In the genomic region with DNA sequence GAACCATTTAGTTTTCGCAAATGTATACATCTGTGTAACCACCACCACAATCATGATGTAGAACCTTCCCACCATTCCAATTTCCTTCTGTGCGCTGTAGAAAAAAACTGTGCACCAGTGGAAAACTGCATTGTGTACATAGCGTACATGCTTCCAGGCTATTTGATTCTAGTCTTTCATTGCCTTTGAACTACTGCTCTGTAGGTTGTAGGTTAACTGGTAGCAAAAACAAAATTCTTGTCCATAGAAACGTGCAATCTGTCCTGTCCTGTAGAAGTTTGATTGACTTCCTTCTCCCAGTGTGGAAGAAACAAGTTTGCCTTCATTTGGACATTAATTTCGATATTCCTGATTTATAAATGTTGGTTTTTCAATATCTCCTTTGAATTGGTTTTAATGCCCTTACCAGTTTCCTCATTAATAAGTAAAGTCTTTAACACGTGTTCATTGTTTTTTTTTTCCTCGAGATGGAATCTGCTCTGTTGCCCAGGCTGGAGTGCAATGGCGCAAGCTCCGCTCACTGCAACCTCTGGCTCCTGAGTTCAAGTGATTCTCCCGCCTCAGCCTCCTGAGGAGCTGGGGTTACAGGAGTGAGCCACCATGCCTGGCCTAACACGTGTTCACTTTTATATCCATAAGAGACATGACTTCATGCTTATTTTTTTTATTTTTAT, we compare ENCODE assay signal across 1 cellular context.
A peak's percentile ranks its signal among the peaks of the same experiment; 100 is the strongest.
TF ChIP-seq lines count a peak whose summit lies in the region.

No MANE protein-coding gene starts in this region.

TF ChIP-seq in HepG2, 621 proteins besides CTCF, POLR2A, EP300 and RAD21 (continued from another document and continues in another):
- TF ChIP-seq, protein P1, sequence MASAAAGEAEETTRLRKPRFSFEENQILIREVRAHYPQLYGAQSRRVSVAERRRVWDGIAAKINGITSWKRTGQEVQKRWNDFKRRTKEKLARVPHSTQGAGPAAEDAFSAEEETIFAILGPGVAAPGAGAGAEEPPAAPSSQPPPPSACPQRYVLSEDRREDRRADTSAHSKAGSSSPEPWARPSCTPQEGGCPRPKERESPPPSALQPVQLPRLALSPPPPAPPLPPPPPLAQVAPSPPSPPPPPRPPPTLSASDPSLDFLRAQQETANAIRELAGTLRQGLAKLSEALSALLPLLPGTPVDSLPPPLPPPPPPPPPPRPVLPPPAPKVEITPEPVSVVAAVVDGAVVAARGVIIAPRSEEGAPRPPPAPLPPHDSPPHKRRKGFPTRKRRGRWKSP (CRISPR knock-in tag; IDR thresholded peaks at IDR 0.05) = 0 out of 2 replicates have a peak, but pooled peaks have one; percentile 59
- TF ChIP-seq, protein P2, sequence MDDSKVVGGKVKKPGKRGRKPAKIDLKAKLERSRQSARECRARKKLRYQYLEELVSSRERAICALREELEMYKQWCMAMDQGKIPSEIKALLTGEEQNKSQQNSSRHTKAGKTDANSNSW (CRISPR knock-in tag; IDR thresholded peaks at IDR 0.05; ENCODE audit: borderline replicate concordance) = no peak
- TF ChIP-seq, protein P3, sequence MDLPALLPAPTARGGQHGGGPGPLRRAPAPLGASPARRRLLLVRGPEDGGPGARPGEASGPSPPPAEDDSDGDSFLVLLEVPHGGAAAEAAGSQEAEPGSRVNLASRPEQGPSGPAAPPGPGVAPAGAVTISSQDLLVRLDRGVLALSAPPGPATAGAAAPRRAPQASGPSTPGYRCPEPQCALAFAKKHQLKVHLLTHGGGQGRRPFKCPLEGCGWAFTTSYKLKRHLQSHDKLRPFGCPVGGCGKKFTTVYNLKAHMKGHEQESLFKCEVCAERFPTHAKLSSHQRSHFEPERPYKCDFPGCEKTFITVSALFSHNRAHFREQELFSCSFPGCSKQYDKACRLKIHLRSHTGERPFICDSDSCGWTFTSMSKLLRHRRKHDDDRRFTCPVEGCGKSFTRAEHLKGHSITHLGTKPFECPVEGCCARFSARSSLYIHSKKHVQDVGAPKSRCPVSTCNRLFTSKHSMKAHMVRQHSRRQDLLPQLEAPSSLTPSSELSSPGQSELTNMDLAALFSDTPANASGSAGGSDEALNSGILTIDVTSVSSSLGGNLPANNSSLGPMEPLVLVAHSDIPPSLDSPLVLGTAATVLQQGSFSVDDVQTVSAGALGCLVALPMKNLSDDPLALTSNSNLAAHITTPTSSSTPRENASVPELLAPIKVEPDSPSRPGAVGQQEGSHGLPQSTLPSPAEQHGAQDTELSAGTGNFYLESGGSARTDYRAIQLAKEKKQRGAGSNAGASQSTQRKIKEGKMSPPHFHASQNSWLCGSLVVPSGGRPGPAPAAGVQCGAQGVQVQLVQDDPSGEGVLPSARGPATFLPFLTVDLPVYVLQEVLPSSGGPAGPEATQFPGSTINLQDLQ (CRISPR knock-in tag; IDR thresholded peaks at IDR 0.05) = no peak
- TF ChIP-seq CBX1 (IDR thresholded peaks at IDR 0.05; ENCODE audit: low read depth) (no peak), FOXK1 (CRISPR knock-in tag; IDR thresholded peaks at IDR 0.05; ENCODE audit: borderline replicate concordance, low read depth) (no peak), ZNF788 (CRISPR knock-in tag; IDR thresholded peaks at IDR 0.05; ENCODE audit: borderline replicate concordance) (no peak), PHF20 (CRISPR knock-in tag; IDR thresholded peaks at IDR 0.05) (no peak), DPF2 (CRISPR knock-in tag; IDR thresholded peaks at IDR 0.05; ENCODE audit: borderline replicate concordance, low read depth) (0 out of 2 replicates have a peak, but pooled peaks have one; percentile 40), ZNF841 (CRISPR knock-in tag; IDR thresholded peaks at IDR 0.05; ENCODE audit: borderline replicate concordance) (no peak), SAP130 (CRISPR knock-in tag; IDR thresholded peaks at IDR 0.05; ENCODE audit: low read depth) (peak; percentile 86), CAMTA2 (CRISPR knock-in tag; IDR thresholded peaks at IDR 0.05; ENCODE audit: borderline replicate concordance) (no peak), NR1H2 (CRISPR knock-in tag; IDR thresholded peaks at IDR 0.05; ENCODE audit: borderline replicate concordance, low read depth) (no peak), ZNF556 (CRISPR knock-in tag; IDR thresholded peaks at IDR 0.05; ENCODE audit: borderline replicate concordance) (no peak), ZNF160 (CRISPR knock-in tag; IDR thresholded peaks at IDR 0.05) (no peak), ZNF792 (CRISPR knock-in tag; IDR thresholded peaks at IDR 0.05) (peak; percentile 62; the same call in 1 of the 2 replicates), HNRNPLL (IDR thresholded peaks at IDR 0.05; ENCODE audit: low read depth, low read length, poor library complexity, severe bottlenecking) (peak; percentile 16), ZNF563 (CRISPR knock-in tag; IDR thresholded peaks at IDR 0.05) (no peak), NBN (conservative IDR thresholded peaks at IDR 0.05) (no peak), FOXM1 (CRISPR knock-in tag; IDR thresholded peaks at IDR 0.05) (no peak)
- TF ChIP-seq, protein P4, sequence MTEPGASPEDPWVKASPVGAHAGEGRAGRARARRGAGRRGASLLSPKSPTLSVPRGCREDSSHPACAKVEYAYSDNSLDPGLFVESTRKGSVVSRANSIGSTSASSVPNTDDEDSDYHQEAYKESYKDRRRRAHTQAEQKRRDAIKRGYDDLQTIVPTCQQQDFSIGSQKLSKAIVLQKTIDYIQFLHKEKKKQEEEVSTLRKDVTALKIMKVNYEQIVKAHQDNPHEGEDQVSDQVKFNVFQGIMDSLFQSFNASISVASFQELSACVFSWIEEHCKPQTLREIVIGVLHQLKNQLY (CRISPR knock-in tag; IDR thresholded peaks at IDR 0.05) = peak; percentile 79
- TF ChIP-seq, protein P5, sequence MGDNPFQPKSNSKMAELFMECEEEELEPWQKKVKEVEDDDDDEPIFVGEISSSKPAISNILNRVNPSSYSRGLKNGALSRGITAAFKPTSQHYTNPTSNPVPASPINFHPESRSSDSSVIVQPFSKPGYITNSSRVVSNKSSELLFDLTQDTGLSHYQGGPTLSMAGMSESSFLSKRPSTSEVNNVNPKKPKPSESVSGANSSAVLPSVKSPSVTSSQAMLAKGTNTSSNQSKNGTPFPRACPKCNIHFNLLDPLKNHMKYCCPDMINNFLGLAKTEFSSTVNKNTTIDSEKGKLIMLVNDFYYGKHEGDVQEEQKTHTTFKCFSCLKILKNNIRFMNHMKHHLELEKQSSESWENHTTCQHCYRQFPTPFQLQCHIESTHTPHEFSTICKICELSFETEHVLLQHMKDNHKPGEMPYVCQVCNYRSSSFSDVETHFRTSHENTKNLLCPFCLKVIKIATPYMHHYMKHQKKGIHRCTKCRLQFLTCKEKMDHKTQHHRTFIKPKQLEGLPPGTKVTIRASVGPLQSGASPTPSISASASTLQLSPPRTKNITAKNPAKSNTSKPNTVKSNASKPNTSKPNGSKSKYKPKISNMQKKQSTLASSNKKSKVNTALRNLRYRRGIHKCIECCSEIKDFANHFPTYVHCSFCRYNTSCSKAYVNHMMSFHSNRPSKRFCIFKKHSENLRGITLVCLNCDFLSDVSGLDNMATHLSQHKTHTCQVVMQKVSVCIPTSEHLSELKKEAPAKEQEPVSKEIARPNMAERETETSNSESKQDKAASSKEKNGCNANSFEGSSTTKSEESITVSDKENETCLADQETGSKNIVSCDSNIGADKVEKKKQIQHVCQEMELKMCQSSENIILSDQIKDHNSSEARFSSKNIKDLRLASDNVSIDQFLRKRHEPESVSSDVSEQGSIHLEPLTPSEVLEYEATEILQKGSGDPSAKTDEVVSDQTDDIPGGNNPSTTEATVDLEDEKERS (CRISPR knock-in tag; IDR thresholded peaks at IDR 0.05) = 0 out of 2 replicates have a peak, but pooled peaks have one; percentile 56
- TF ChIP-seq, protein P6, sequence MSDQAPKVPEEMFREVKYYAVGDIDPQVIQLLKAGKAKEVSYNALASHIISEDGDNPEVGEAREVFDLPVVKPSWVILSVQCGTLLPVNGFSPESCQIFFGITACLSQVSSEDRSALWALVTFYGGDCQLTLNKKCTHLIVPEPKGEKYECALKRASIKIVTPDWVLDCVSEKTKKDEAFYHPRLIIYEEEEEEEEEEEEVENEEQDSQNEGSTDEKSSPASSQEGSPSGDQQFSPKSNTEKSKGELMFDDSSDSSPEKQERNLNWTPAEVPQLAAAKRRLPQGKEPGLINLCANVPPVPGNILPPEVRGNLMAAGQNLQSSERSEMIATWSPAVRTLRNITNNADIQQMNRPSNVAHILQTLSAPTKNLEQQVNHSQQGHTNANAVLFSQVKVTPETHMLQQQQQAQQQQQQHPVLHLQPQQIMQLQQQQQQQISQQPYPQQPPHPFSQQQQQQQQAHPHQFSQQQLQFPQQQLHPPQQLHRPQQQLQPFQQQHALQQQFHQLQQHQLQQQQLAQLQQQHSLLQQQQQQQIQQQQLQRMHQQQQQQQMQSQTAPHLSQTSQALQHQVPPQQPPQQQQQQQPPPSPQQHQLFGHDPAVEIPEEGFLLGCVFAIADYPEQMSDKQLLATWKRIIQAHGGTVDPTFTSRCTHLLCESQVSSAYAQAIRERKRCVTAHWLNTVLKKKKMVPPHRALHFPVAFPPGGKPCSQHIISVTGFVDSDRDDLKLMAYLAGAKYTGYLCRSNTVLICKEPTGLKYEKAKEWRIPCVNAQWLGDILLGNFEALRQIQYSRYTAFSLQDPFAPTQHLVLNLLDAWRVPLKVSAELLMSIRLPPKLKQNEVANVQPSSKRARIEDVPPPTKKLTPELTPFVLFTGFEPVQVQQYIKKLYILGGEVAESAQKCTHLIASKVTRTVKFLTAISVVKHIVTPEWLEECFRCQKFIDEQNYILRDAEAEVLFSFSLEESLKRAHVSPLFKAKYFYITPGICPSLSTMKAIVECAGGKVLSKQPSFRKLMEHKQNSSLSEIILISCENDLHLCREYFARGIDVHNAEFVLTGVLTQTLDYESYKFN (CRISPR knock-in tag; conservative IDR thresholded peaks at IDR 0.05) = peak; percentile 95
- TF ChIP-seq, protein P7, sequence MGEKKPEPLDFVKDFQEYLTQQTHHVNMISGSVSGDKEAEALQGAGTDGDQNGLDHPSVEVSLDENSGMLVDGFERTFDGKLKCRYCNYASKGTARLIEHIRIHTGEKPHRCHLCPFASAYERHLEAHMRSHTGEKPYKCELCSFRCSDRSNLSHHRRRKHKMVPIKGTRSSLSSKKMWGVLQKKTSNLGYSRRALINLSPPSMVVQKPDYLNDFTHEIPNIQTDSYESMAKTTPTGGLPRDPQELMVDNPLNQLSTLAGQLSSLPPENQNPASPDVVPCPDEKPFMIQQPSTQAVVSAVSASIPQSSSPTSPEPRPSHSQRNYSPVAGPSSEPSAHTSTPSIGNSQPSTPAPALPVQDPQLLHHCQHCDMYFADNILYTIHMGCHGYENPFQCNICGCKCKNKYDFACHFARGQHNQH (CRISPR knock-in tag; IDR thresholded peaks at IDR 0.05) = peak; percentile 38; the same call in 1 of the 2 replicates
- TF ChIP-seq, protein P8, sequence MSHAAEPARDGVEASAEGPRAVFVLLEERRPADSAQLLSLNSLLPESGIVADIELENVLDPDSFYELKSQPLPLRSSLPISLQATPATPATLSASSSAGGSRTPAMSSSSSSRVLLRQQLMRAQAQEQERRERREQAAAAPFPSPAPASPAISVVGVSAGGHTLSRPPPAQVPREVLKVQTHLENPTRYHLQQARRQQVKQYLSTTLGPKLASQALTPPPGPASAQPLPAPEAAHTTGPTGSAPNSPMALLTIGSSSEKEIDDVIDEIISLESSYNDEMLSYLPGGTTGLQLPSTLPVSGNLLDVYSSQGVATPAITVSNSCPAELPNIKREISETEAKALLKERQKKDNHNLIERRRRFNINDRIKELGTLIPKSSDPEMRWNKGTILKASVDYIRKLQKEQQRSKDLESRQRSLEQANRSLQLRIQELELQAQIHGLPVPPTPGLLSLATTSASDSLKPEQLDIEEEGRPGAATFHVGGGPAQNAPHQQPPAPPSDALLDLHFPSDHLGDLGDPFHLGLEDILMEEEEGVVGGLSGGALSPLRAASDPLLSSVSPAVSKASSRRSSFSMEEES (CRISPR knock-in tag; IDR thresholded peaks at IDR 0.05) = 0 out of 2 replicates have a peak, but pooled peaks have one; percentile 7
- TF ChIP-seq, protein P9, sequence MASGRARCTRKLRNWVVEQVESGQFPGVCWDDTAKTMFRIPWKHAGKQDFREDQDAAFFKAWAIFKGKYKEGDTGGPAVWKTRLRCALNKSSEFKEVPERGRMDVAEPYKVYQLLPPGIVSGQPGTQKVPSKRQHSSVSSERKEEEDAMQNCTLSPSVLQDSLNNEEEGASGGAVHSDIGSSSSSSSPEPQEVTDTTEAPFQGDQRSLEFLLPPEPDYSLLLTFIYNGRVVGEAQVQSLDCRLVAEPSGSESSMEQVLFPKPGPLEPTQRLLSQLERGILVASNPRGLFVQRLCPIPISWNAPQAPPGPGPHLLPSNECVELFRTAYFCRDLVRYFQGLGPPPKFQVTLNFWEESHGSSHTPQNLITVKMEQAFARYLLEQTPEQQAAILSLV (CRISPR knock-in tag; IDR thresholded peaks at IDR 0.05; ENCODE audit: borderline replicate concordance) = no peak
- TF ChIP-seq, protein P10, sequence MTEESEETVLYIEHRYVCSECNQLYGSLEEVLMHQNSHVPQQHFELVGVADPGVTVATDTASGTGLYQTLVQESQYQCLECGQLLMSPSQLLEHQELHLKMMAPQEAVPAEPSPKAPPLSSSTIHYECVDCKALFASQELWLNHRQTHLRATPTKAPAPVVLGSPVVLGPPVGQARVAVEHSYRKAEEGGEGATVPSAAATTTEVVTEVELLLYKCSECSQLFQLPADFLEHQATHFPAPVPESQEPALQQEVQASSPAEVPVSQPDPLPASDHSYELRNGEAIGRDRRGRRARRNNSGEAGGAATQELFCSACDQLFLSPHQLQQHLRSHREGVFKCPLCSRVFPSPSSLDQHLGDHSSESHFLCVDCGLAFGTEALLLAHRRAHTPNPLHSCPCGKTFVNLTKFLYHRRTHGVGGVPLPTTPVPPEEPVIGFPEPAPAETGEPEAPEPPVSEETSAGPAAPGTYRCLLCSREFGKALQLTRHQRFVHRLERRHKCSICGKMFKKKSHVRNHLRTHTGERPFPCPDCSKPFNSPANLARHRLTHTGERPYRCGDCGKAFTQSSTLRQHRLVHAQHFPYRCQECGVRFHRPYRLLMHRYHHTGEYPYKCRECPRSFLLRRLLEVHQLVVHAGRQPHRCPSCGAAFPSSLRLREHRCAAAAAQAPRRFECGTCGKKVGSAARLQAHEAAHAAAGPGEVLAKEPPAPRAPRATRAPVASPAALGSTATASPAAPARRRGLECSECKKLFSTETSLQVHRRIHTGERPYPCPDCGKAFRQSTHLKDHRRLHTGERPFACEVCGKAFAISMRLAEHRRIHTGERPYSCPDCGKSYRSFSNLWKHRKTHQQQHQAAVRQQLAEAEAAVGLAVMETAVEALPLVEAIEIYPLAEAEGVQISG (CRISPR knock-in tag; IDR thresholded peaks at IDR 0.05) = peak; percentile 27; the same call in 1 of the 2 replicates
- TF ChIP-seq, protein P11, sequence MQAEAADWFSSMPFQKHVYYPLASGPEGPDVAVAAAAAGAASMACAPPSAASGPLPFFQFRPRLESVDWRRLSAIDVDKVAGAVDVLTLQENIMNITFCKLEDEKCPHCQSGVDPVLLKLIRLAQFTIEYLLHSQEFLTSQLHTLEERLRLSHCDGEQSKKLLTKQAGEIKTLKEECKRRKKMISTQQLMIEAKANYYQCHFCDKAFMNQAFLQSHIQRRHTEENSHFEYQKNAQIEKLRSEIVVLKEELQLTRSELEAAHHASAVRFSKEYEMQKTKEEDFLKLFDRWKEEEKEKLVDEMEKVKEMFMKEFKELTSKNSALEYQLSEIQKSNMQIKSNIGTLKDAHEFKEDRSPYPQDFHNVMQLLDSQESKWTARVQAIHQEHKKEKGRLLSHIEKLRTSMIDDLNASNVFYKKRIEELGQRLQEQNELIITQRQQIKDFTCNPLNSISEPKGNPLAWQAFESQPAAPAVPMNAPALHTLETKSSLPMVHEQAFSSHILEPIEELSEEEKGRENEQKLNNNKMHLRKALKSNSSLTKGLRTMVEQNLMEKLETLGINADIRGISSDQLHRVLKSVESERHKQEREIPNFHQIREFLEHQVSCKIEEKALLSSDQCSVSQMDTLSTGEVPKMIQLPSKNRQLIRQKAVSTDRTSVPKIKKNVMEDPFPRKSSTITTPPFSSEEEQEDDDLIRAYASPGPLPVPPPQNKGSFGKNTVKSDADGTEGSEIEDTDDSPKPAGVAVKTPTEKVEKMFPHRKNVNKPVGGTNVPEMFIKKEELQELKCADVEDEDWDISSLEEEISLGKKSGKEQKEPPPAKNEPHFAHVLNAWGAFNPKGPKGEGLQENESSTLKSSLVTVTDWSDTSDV (CRISPR knock-in tag; IDR thresholded peaks at IDR 0.05) = no peak
